In genomic region chr2:218806346-218806978, GRCh38 we compare ENCODE assay signal across 8 cellular contexts. TPM values are rescaled to one million over a fixed set of nuclear protein-coding genes. Genes with fewer than 3 reads are reported as not detected.
DNase-seq lines count a peak whose midpoint lies in the region; ATAC-seq and TF ChIP-seq lines count a peak whose summit lies in the region.

No MANE protein-coding gene starts in this region.

- H3K4me3 ChIP-seq in AG04449 (ENCODE audit: low read depth, low read length), result no peak overlapping the region
- H3K4me3 ChIP-seq in foreskin fibroblast (ENCODE audit: low read depth in 1 of 2, low read length in 2 of 2), result no peak overlapping the region
- peak overlapping the region; percentile 0 to 23 (median 22) for H3K4me3 ChIP-seq in gastrocnemius medialis

- H3K27me3 ChIP-seq in gastrocnemius medialis, result no peaks in the 10 kb centered on the region

- no peaks in the 10 kb centered on the region for H3K36me3 ChIP-seq in gastrocnemius medialis

- in situ Hi-C loops in gastrocnemius medialis (cut with MboI; ENCODE audit: low sequenced_read_pairs in 4 of 4), result no loop called here

- intact Hi-C loops in gastrocnemius medialis (cut with DNase I; ENCODE audit: low total_unique reads), result loop anchor here (1.0 kb wide), 1 partner anchor 26 kb away; no protein-coding TSS in a partner anchor

- CTCF ChIA-PET in AG04449 (lab: Yijun Ruan, JAX) (interaction anchor here (0.6 to 2.0 kb wide), 2 partner anchors 9 to 42 kb away, joined by 3 to 8 read pairs; no protein-coding TSS in a partner anchor), HEK293T (lab: Yijun Ruan, JAX) (interaction anchor here (0.5 kb wide), 1 partner anchor 85 kb away, joined by 3 read pairs; no protein-coding TSS in a partner anchor)

- DNase-seq in AG04449 (ENCODE audit: low read depth, low spot score), result peak; percentile 99
- DNase-seq in HEK293T (ENCODE audit: extremely low spot score), result peak; percentile 30
- DNase-seq in RPMI7951 (ENCODE audit: low read depth), result peak; percentile 99
- peak; percentile 95 to 97 for DNase-seq in foreskin fibroblast
- peak; percentile 74 to 88 for DNase-seq in gastrocnemius medialis
- DNase-seq in activated CD8-positive, alpha-beta memory T cell treated with anti-CD3 and anti-CD28 coated beads for 24 hours, result no peak

- POLR2A ChIA-PET in AG04449 (lab: Yijun Ruan, JAX), result interaction anchor here (0.9 kb wide), 1 partner anchor 14 kb away, joined by 3 read pairs; no protein-coding TSS in a partner anchor
- POLR2A ChIA-PET in HEK293T (lab: Yijun Ruan, JAX), result no interaction called here

- H3K27ac ChIP-seq in gastrocnemius medialis, result peak overlapping the region; percentile 79 to 92 (median 88)

- ATAC-seq in gastrocnemius medialis, result peak; percentile 87 to 88
- no peak for ATAC-seq in GM18867 (IDR thresholded peaks at IDR 0.05; ENCODE audit: unreplicated experiment)
- ATAC-seq in activated CD4-positive, CD25-positive, alpha-beta regulatory T cell treated with anti-CD3 and anti-CD28 coated beads, Interleukin-2, amount 50 U/mL, for 24 hours, result no peak

- no peaks in the 10 kb centered on the region for H3K9me3 ChIP-seq in gastrocnemius medialis

- peak; percentile 6 to 36 for TF ChIP-seq POLR2A in gastrocnemius medialis (IDR thresholded peaks at IDR 0.05)

- H3K4me1 ChIP-seq in gastrocnemius medialis, result peaks cover 25 to 62% of the 10 kb centered on the region in 2 donors

- TF ChIP-seq CTCF in AG04449 (IDR thresholded peaks at IDR 0.05; ENCODE audit: insufficient read depth, low read length, missing control alignments) (no peak), foreskin fibroblast (IDR thresholded peaks at IDR 0.05; ENCODE audit: low read depth, low read length) (no peak), gastrocnemius medialis (IDR thresholded peaks at IDR 0.05 in 4 of 5, conservative IDR thresholded peaks at IDR 0.05 in 1 of 5) (no peak)

TF ChIP-seq in HEK293T, 16 proteins besides CTCF, POLR2A, EP300 and RAD21:
- TF ChIP-seq PKNOX1 (IDR thresholded peaks at IDR 0.05), result no peak
- TF ChIP-seq L3MBTL2 (conservative IDR thresholded peaks at IDR 0.05), result no peak
- TF ChIP-seq CTBP1 (IDR thresholded peaks at IDR 0.05; ENCODE audit: borderline replicate concordance), result no peak
- no peak for TF ChIP-seq NFRKB (IDR thresholded peaks at IDR 0.05)
- TF ChIP-seq FOXK2 (IDR thresholded peaks at IDR 0.05), result no peak
- no peak for TF ChIP-seq ELF4 (IDR thresholded peaks at IDR 0.05)
- TF ChIP-seq FOXM1 (IDR thresholded peaks at IDR 0.05; ENCODE audit: borderline replicate concordance), result no peak
- no peak for TF ChIP-seq BHLHE40 (IDR thresholded peaks at IDR 0.05; ENCODE audit: borderline replicate concordance)
- TF ChIP-seq ZNF384 (IDR thresholded peaks at IDR 0.05), result no peak
- no peak for TF ChIP-seq HDGF (IDR thresholded peaks at IDR 0.05; ENCODE audit: borderline replicate concordance)
- TF ChIP-seq SP1 (IDR thresholded peaks at IDR 0.05), result no peak
- no peak for TF ChIP-seq TARDBP (IDR thresholded peaks at IDR 0.05)
- TF ChIP-seq FOXA1 (IDR thresholded peaks at IDR 0.05), result no peak
- TF ChIP-seq ARNT (IDR thresholded peaks at IDR 0.05), result no peak
- TF ChIP-seq SUZ12 (IDR thresholded peaks at IDR 0.05), result no peak

RNA-seq across cellular contexts. Expression of gene CYP27A1, which starts 24.5 kb away (rescaled TPM):
- 19.9 and 20.5 TPM in 2 replicates for total RNA-seq in RPMI7951 (2014; rRNA removed; shearing (Covaris generic))
- total RNA-seq in gastrocnemius medialis, result 10 to 100 TPM; 17.9 to 56.3 (median 26.8) TPM

RNA-seq across cellular contexts. Expression of gene PRKAG3, which starts 25.1 kb away (rescaled TPM):
- not detected in 2 replicates for total RNA-seq in RPMI7951 (2014; rRNA removed; shearing (Covaris generic))
- 10 to 100 TPM in 3 of 4 donors, 1 to 10 TPM in 1; 8.3 to 65.4 (median 44.3) TPM for total RNA-seq in gastrocnemius medialis

RNA-seq across cellular contexts. Expression of gene WNT6, which starts 53.1 kb away (rescaled TPM):
- 3.4 and 4.2 TPM in 2 replicates for total RNA-seq in RPMI7951 (2014; rRNA removed; shearing (Covaris generic))
- 1 to 10 TPM in 2 of 4 donors, under 1 TPM in 2; 0.36 to 3.9 (median 2.1) TPM for total RNA-seq in gastrocnemius medialis

Comparison
In these comparisons a context has a peak if more than half of its experiments do, and no peak if none do; other contexts are left out.
1. H3K4me3 ChIP-seq: peak in gastrocnemius medialis (4 of 4); none in AG04449 (single experiment) and foreskin fibroblast (0 of 2).
2. ATAC-seq: peak in gastrocnemius medialis (2 of 2); none in GM18867 (single experiment) and activated CD4-positive, CD25-positive, alpha-beta regulatory T cell treated with anti-CD3 and anti-CD28 coated beads, Interleukin-2, amount 50 U/mL, for 24 hours (0 of 2).